In genomic region chr7:105365541-105366534, GRCh38 we compare ENCODE assay signal across 28 cellular contexts. TPM values are rescaled to one million over a fixed set of nuclear protein-coding genes. Genes with fewer than 3 reads are reported as not detected.
DNase-seq lines count a peak whose midpoint lies in the region; ATAC-seq and TF ChIP-seq lines count a peak whose summit lies in the region.
"Had no signal": no experiment of that assay in that cellular context is flagged by ENCODE, and none has a peak within 500 bp of the region (broad histone marks: within the 10 kb centered on the region; RNA-seq: fewer than 3 reads in every experiment).

No MANE protein-coding gene starts in this region.

- no peaks in the 10 kb centered on the region for H3K9me3 Mint-ChIP-seq in natural killer cell
- H3K9me3 Mint-ChIP-seq in natural killer cell treated with Interleukin-12 subunit alpha and Interleukin-12 subunit beta and Interleukin-15 and Interleukin-18, amount 100 ng/mL, for 72 hours, result no peaks in the 10 kb centered on the region
- H3K9me3 Mint-ChIP-seq in dendritic cell treated with granulocyte-macrophage colony-stimulating factor and Interleukin-4, amounts not matched to agents 40 ng/mL and 50 ng/mL, for 4 days, result no peaks in the 10 kb centered on the region
- peaks cover 0 to 19% (median 6%) of the 10 kb centered on the region in 11 donors for H3K9me3 Mint-ChIP-seq in naive thymus-derived CD4-positive, alpha-beta T cell

- no peak overlapping the region for H3K4me3 ChIP-seq in thyroid gland (replicated peaks in 1 of 3)
- no peak overlapping the region for H3K4me3 ChIP-seq in naive thymus-derived CD4-positive, alpha-beta T cell (ENCODE audit: low read length)
- H3K4me3 ChIP-seq: dorsolateral prefrontal cortex, left lung, skin epidermis had no signal

- H3K27me3 ChIP-seq in thyroid gland, result no peaks in the 10 kb centered on the region
- H3K27me3 ChIP-seq in naive thymus-derived CD4-positive, alpha-beta T cell (ENCODE audit: control insufficient read depth in 2 of 2, insufficient read depth in 2 of 2, low read length in 2 of 2), result no peaks in the 10 kb centered on the region
- H3K27me3 ChIP-seq: BE2C, dorsolateral prefrontal cortex, left lung had no signal

- no peaks in the 10 kb centered on the region for H3K36me3 Mint-ChIP-seq in natural killer cell
- no peaks in the 10 kb centered on the region for H3K36me3 Mint-ChIP-seq in natural killer cell treated with Interleukin-12 subunit alpha and Interleukin-12 subunit beta and Interleukin-15 and Interleukin-18, amount 100 ng/mL, for 72 hours
- peaks cover 8% of the 10 kb centered on the region for H3K36me3 Mint-ChIP-seq in dendritic cell treated with granulocyte-macrophage colony-stimulating factor and Interleukin-4, amounts not matched to agents 40 ng/mL and 50 ng/mL, for 4 days (ENCODE audit: low read depth)
- H3K36me3 Mint-ChIP-seq in naive thymus-derived CD4-positive, alpha-beta T cell, result peaks cover 0 to 35% (median 16%) of the 10 kb centered on the region in 5 donors

- WGBS in thyroid gland, 2 donors, result 93 to 95% methylated on average over 25 of the region's 25 CpGs

- no peaks in the 10 kb centered on the region for H3K9me3 ChIP-seq in thyroid gland
- no peaks in the 10 kb centered on the region for H3K9me3 ChIP-seq in naive thymus-derived CD4-positive, alpha-beta T cell (ENCODE audit: control insufficient read depth in 2 of 3, low read length in 3 of 3)
- H3K9me3 ChIP-seq: BE2C had no signal

- TF ChIP-seq POLR2A in thyroid gland (IDR thresholded peaks at IDR 0.05), result no peak

- TF ChIP-seq CTCF in natural killer cell (IDR thresholded peaks at IDR 0.05), result no peak
- TF ChIP-seq CTCF in VCaP (conservative IDR thresholded peaks at IDR 0.05), result no peak
- TF ChIP-seq CTCF in thyroid gland (IDR thresholded peaks at IDR 0.05), result no peak

- no peak overlapping the region for H3K4me3 Mint-ChIP-seq in natural killer cell
- no peak overlapping the region for H3K4me3 Mint-ChIP-seq in natural killer cell treated with Interleukin-12 subunit alpha and Interleukin-12 subunit beta and Interleukin-15 and Interleukin-18, amount 100 ng/mL, for 72 hours
- H3K4me3 Mint-ChIP-seq in dendritic cell treated with granulocyte-macrophage colony-stimulating factor and Interleukin-4, amounts not matched to agents 40 ng/mL and 50 ng/mL, for 4 days, result no peak overlapping the region
- H3K4me3 Mint-ChIP-seq in naive thymus-derived CD4-positive, alpha-beta T cell, result peak overlapping the region in 1 of 10 donors; percentile 26
- H3K4me3 Mint-ChIP-seq: activated naive CD4-positive, alpha-beta T cell treated with anti-CD3 and anti-CD28 coated beads, Interleukin-2, amount 10 ng/mL, durations not matched to agents 7 days and 5 days; activated T-helper 1 cell treated with anti-CD3 and anti-CD28 coated beads, Interleukin-12 subunit alpha, Interleukin-12 subunit beta, Interleukin-2, Interleukin-4 antibody, amounts not matched to agents 30 ng/mL and 10 ng/mL and 1 ng/mL, durations not matched to agents 14 hours and 24 hours and 36 hours had no signal

- POLR2A ChIA-PET in naive thymus-derived CD4-positive, alpha-beta T cell (lab: Charles Lee), result interaction anchor here (0.7 to 1.4 kb wide), 3 partner anchors 10 to 220 kb away, joined by 4 to 5 read pairs (median 4); no protein-coding TSS in a partner anchor

- no peaks in the 10 kb centered on the region for H3K27me3 Mint-ChIP-seq in natural killer cell (ENCODE audit: low read depth in 2 of 2)
- H3K27me3 Mint-ChIP-seq in natural killer cell treated with Interleukin-12 subunit alpha and Interleukin-12 subunit beta and Interleukin-15 and Interleukin-18, amount 100 ng/mL, for 72 hours, result no peaks in the 10 kb centered on the region
- H3K27me3 Mint-ChIP-seq in dendritic cell treated with granulocyte-macrophage colony-stimulating factor and Interleukin-4, amounts not matched to agents 40 ng/mL and 50 ng/mL, for 4 days, result no peaks in the 10 kb centered on the region
- no peaks in the 10 kb centered on the region for H3K27me3 Mint-ChIP-seq in naive thymus-derived CD4-positive, alpha-beta T cell
- H3K27me3 Mint-ChIP-seq: activated naive CD4-positive, alpha-beta T cell treated with anti-CD3 and anti-CD28 coated beads, Interleukin-2, amount 10 ng/mL, durations not matched to agents 7 days and 5 days had no signal

- DNase-seq in natural killer cell (no peak), thyroid gland (peak; percentile 18 to 30), SW 1271 (lab: John Stamatoyannopoulos, UW) (no peak), islet precursor cell (no peak)
- no peak for DNase-seq in natural killer cell treated with Interleukin-12 subunit alpha and Interleukin-12 subunit beta and Interleukin-15 and Interleukin-18, amount 100 ng/mL, for 72 hours (ENCODE audit: low spot score)
- DNase-seq in naive thymus-derived CD4-positive, alpha-beta T cell, result no peak
- DNase-seq: activated CD4-positive, alpha-beta T cell treated with anti-CD3 and anti-CD28 coated beads, Interleukin-2, amount 50 U/mL, for 48 hours; activated naive CD4-positive, alpha-beta T cell treated with anti-CD3 and anti-CD28 coated beads, Interleukin-2, amount 10 ng/mL, durations not matched to agents 7 days and 5 days; BE2C; caudate nucleus; DND-41; dorsolateral prefrontal cortex; IMR-90; left lung; mesendoderm; NCI-H1092; NCI-H187 treated with DMSO at 0.1 percent for 48 hours; NCI-H524 treated with DMSO at 0.1 percent for 48 hours; NK-92 treated with Interleukin-12 subunit alpha and Interleukin-12 subunit beta, amount 100 ng/mL, for 24 hours; occipital lobe; SHP77; stimulated activated CD4-positive, alpha-beta T cell treated with anti-CD3 and anti-CD28 coated beads, Interleukin-1b, Interleukin-23, amount 100 ng/mL, for 48 hours; T-helper 9 cell had no signal

- CTCF ChIA-PET in naive thymus-derived CD4-positive, alpha-beta T cell (lab: Charles Lee), result interaction anchor here (0.6 to 0.9 kb wide), 2 partner anchors 45 to 385 kb away, joined by 3 read pairs; no protein-coding TSS in a partner anchor

- intact Hi-C loops in natural killer cell (cut with micrococcal nuclease), result no loop called here
- intact Hi-C loops in dendritic cell treated with granulocyte-macrophage colony-stimulating factor and Interleukin-4, amounts not matched to agents 40 ng/mL and 50 ng/mL, for 4 days (cut with micrococcal nuclease), result no loop called here
- intact Hi-C loops in thyroid gland (cut with DNase I), result no loop called here
- intact Hi-C loops in naive thymus-derived CD4-positive, alpha-beta T cell (cut with micrococcal nuclease), result no loop called here

- ATAC-seq in natural killer cell, result no peak
- no peak for ATAC-seq in natural killer cell treated with Interleukin-12 subunit alpha and Interleukin-12 subunit beta and Interleukin-15 and Interleukin-18, amount 100 ng/mL, for 72 hours
- no peak for ATAC-seq in naive thymus-derived CD4-positive, alpha-beta T cell
- ATAC-seq: activated CD4-positive, CD25-positive, alpha-beta regulatory T cell treated with anti-CD3 and anti-CD28 coated beads, Interleukin-2, amount 50 U/mL, for 24 hours; left lung had no signal

- H3K27ac ChIP-seq in VCaP (peak overlapping the region; percentile 81), thyroid gland (no peak overlapping the region)
- H3K27ac ChIP-seq in naive thymus-derived CD4-positive, alpha-beta T cell (ENCODE audit: low read depth, low read length), result no peak overlapping the region
- H3K27ac ChIP-seq: dorsolateral prefrontal cortex, left lung, skin epidermis had no signal

- peaks cover 0 to 4% of the 10 kb centered on the region in 2 donors for H3K4me1 ChIP-seq in thyroid gland
- peaks cover 10 to 11% of the 10 kb centered on the region in 2 donors for H3K4me1 ChIP-seq in naive thymus-derived CD4-positive, alpha-beta T cell (ENCODE audit: control insufficient read depth in 2 of 2, insufficient read depth in 2 of 2, low read length in 2 of 2)

- peaks cover 40 to 64% of the 10 kb centered on the region in 2 donors for H3K4me1 Mint-ChIP-seq in natural killer cell
- H3K4me1 Mint-ChIP-seq in natural killer cell treated with Interleukin-12 subunit alpha and Interleukin-12 subunit beta and Interleukin-15 and Interleukin-18, amount 100 ng/mL, for 72 hours (ENCODE audit: low read depth in 2 of 2), result peaks cover 30% of the 10 kb centered on the region in 2 donors
- H3K4me1 Mint-ChIP-seq in dendritic cell treated with granulocyte-macrophage colony-stimulating factor and Interleukin-4, amounts not matched to agents 40 ng/mL and 50 ng/mL, for 4 days (ENCODE audit: low read depth), result peaks cover 18% of the 10 kb centered on the region
- H3K4me1 Mint-ChIP-seq in naive thymus-derived CD4-positive, alpha-beta T cell, result peaks cover 14 to 65% (median 49%) of the 10 kb centered on the region in 7 donors

- H3K36me3 ChIP-seq in thyroid gland, result no peaks in the 10 kb centered on the region
- no peaks in the 10 kb centered on the region for H3K36me3 ChIP-seq in naive thymus-derived CD4-positive, alpha-beta T cell (ENCODE audit: control insufficient read depth in 2 of 3, insufficient read depth in 3 of 3, low read length in 3 of 3)
- H3K36me3 ChIP-seq: BE2C, left lung had no signal

- H3K27ac Mint-ChIP-seq in natural killer cell, result peak overlapping the region; percentile 17 to 65
- H3K27ac Mint-ChIP-seq in natural killer cell treated with Interleukin-12 subunit alpha and Interleukin-12 subunit beta and Interleukin-15 and Interleukin-18, amount 100 ng/mL, for 72 hours, result peak overlapping the region in 1 of 2 donors; percentile 21
- H3K27ac Mint-ChIP-seq in dendritic cell treated with granulocyte-macrophage colony-stimulating factor and Interleukin-4, amounts not matched to agents 40 ng/mL and 50 ng/mL, for 4 days, result peak overlapping the region; percentile 30
- H3K27ac Mint-ChIP-seq in naive thymus-derived CD4-positive, alpha-beta T cell, result peak overlapping the region in 3 of 9 donors; percentile 34 to 54 (median 46)
- H3K27ac Mint-ChIP-seq: activated naive CD4-positive, alpha-beta T cell treated with anti-CD3 and anti-CD28 coated beads, Interleukin-2, amount 10 ng/mL, durations not matched to agents 7 days and 5 days; activated T-helper 1 cell treated with anti-CD3 and anti-CD28 coated beads, Interleukin-12 subunit alpha, Interleukin-12 subunit beta, Interleukin-2, Interleukin-4 antibody, amounts not matched to agents 30 ng/mL and 10 ng/mL and 1 ng/mL, durations not matched to agents 14 hours and 24 hours and 36 hours had no signal

RNA-seq across cellular contexts. Expression of gene SRPK2, which starts 22.9 kb away (rescaled TPM):
- total RNA-seq in natural killer cell, result 100 to 1,000 TPM; 103 to 121 (median 108) TPM
- total RNA-seq in natural killer cell treated with Interleukin-12 subunit alpha and Interleukin-12 subunit beta and Interleukin-15 and Interleukin-18, amount 100 ng/mL, for 72 hours, result 10 to 100 TPM; 39.1 to 47.3 TPM
- 10 to 100 TPM; 37.1 to 48.1 (median 46.3) TPM for total RNA-seq in thyroid gland
- 10 to 100 TPM; 45.1 to 56.7 (median 46.8) TPM for total RNA-seq in naive thymus-derived CD4-positive, alpha-beta T cell
- polyA plus RNA-seq in naive thymus-derived CD4-positive, alpha-beta T cell, result 10 to 100 TPM; 40.2 to 52.8 TPM

Comparison
In these comparisons a context has a peak if more than half of its experiments do, and no peak if none do; other contexts are left out.
1. DNase-seq: peak in thyroid gland (2 of 2); none in natural killer cell (single experiment), natural killer cell treated with Interleukin-12 subunit alpha and Interleukin-12 subunit beta and Interleukin-15 and Interleukin-18, amount 100 ng/mL, for 72 hours (single experiment), naive thymus-derived CD4-positive, alpha-beta T cell (0 of 9), SW 1271 (0 of 2) and islet precursor cell (single experiment).